In the genomic region with DNA sequence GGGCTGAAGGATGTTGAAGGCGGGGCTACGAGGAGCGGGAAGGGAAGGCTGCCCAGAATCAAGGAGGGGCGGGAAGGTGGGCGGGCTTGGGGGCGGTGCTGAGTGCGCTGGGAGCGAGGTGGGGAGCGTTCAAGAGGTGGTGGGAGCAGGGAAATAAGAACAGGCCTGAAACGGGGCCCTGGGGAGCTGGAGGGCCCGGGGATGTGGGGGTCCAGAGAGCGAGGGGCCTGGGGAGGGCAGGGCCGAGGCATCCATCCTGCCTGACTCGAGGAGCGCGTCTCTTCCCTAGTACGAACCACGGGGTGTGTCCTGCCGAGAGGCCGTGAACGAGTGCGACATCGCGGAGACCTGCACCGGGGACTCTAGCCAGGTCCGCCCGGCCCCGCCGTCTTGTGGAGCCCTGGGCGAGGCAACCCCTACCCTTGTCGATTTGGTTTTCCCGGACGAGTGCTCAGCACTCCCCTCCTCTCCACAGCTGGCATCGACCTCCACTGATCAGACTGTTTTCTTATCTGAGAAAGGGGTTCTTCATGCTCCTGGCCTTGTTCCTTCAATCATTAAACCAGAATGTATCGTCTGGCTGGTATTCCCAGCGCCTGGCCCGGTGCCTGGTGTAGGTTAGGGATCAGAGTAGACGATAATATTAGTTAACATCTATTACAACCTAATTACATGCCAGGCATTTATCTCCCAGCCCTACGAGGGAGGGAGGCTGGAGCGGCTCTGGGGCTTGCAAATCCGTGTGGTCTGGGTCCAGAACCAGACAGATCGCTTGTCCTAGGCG, we compare ENCODE assay signal across 8 cellular contexts. TPM values are rescaled to one million over a fixed set of nuclear protein-coding genes. Genes with fewer than 3 reads are reported as not detected.
DNase-seq lines count a peak whose midpoint lies in the region; ATAC-seq, FAIRE-seq and TF ChIP-seq lines count a peak whose summit lies in the region.

No MANE protein-coding gene starts in this region.

- intact Hi-C loops in A673 (cut with micrococcal nuclease; ENCODE audit: unreplicated experiment): loop anchor here (5.0 to 10.0 kb wide), 3 partner anchors 246 to 356 kb away; partner anchors contain the start of gene PLCD3
- intact Hi-C loops in lower lobe of right lung (cut with DNase I): loop anchor here (5.0 kb wide), 1 partner anchor 91 kb away; no protein-coding TSS in a partner anchor
- intact Hi-C loops in transverse colon (cut with DNase I; ENCODE audit: low total_unique reads): loop anchor here (10.0 kb wide), 1 partner anchor 359 kb away; the partner anchor contains the start of genes ACBD4 and PLCD3

- CTCF ChIA-PET in A673 (lab: Charles Lee): interaction anchor here (0.7 to 1.5 kb wide), 4 partner anchors 102 to 359 kb away, joined by 3 to 6 read pairs (median 4); partner anchors contain the start of gene ACBD4

- in situ Hi-C loops in transverse colon (cut with MboI; ENCODE audit: low pct_ligation_motif_present in 1 of 4, low pct_unique_long_range_greater_than_20kb in 1 of 4, low sequenced_read_pairs in 3 of 4): no loop called here

- H3K36me3 ChIP-seq in A673 (ENCODE audit: insufficient read depth, low read length, poor library complexity, severe bottlenecking): no peaks in the 10 kb centered on the region
- H3K36me3 ChIP-seq in bronchial epithelial cell (ENCODE audit: control insufficient read depth, insufficient read depth, low read length): no peaks in the 10 kb centered on the region
- H3K36me3 ChIP-seq in lower lobe of right lung: no peaks in the 10 kb centered on the region
- H3K36me3 ChIP-seq in transverse colon: no peaks in the 10 kb centered on the region

- H3K9me3 ChIP-seq in A673 (ENCODE audit: low read depth, low read length, poor library complexity, severe bottlenecking): no peaks in the 10 kb centered on the region
- H3K9me3 ChIP-seq in lower lobe of right lung: no peaks in the 10 kb centered on the region
- no peaks in the 10 kb centered on the region for H3K9me3 ChIP-seq in transverse colon

- 0 to 4% methylated on average over 11 to 40 of the region's 43 CpGs for WGBS in transverse colon (ENCODE audit: low coverage in 1 of 2), 2 donors

- POLR2A ChIA-PET in A673 (lab: Charles Lee; ENCODE audit: low non-redundant PET): no interaction called here

- TF ChIP-seq CTCF in A673 (conservative IDR thresholded peaks at IDR 0.05; ENCODE audit: low read depth, low read length) (no peak), bronchial epithelial cell (IDR thresholded peaks at IDR 0.05; ENCODE audit: insufficient read depth, low read length, severe bottlenecking) (no peak), lower lobe of right lung (IDR thresholded peaks at IDR 0.05) (no peak), transverse colon (IDR thresholded peaks at IDR 0.05) (no peak)

- H3K4me1 ChIP-seq in A673 (ENCODE audit: insufficient read depth, low read length, poor library complexity, severe bottlenecking) (no peaks in the 10 kb centered on the region), lower lobe of right lung (peaks cover 31% of the 10 kb centered on the region), transverse colon (peaks cover 12 to 30% (median 19%) of the 10 kb centered on the region in 4 donors)

- H3K27me3 ChIP-seq in A673 (replicated peaks; ENCODE audit: insufficient read depth, low read depth, low read length, poor library complexity): no peaks in the 10 kb centered on the region
- peaks cover 4% of the 10 kb centered on the region for H3K27me3 ChIP-seq in bronchial epithelial cell (ENCODE audit: control insufficient read depth, insufficient read depth, low read length)
- H3K27me3 ChIP-seq in lower lobe of right lung (ENCODE audit: low read depth): peaks cover 36% of the 10 kb centered on the region
- H3K27me3 ChIP-seq in transverse colon: peaks cover 17% of the 10 kb centered on the region

- no peak for TF ChIP-seq EP300 in transverse colon (IDR thresholded peaks at IDR 0.05; ENCODE audit: low read depth)

- no peak for DNase-seq in A673 (ENCODE audit: low spot score)
- DNase-seq in MV-4-11 (lab: John Stamatoyannopoulos, UW): peak; percentile 46
- no peak for DNase-seq in bronchial epithelial cell (ENCODE audit: low read depth)
- DNase-seq in lower lobe of right lung: peak; percentile 72
- no peak for DNase-seq in transverse colon
- DNase-seq in D341Med (ENCODE audit: low spot score): no peak
- DNase-seq in NCI-H1436 treated with DMSO at 0.1 percent for 48 hours (lab: John Stamatoyannopoulos, UW): no peak

- peak; percentile 10 for TF ChIP-seq POLR2A in transverse colon (IDR thresholded peaks at IDR 0.05)

- H3K4me3 ChIP-seq in A673 (ENCODE audit: low read depth, low read length, poor library complexity, severe bottlenecking): peak overlapping the region; percentile 34
- H3K4me3 ChIP-seq in bronchial epithelial cell (ENCODE audit: low read depth, low read length): peak overlapping the region; percentile 59
- H3K4me3 ChIP-seq in lower lobe of right lung: peak overlapping the region; percentile 77
- H3K4me3 ChIP-seq in transverse colon: peak overlapping the region; percentile 29 to 61 (median 46)

- ATAC-seq in GM19395 (IDR thresholded peaks at IDR 0.05; ENCODE audit: unreplicated experiment) (peak; percentile 4), lower lobe of right lung (peak; percentile 33 to 48)

- FAIRE-seq in bronchial epithelial cell (lab: Jason Lieb, UNC): no peak

- no peak overlapping the region for H3K27ac ChIP-seq in A673 (ENCODE audit: low read depth, low read length, poor library complexity, severe bottlenecking)
- H3K27ac ChIP-seq in lower lobe of right lung: no peak overlapping the region
- H3K27ac ChIP-seq in transverse colon: peak overlapping the region; percentile 58 to 85 (median 70)

- BruUV-seq in A673 (replicated peaks; lab: Mats Ljungman, UMichigan): no TSS peak

RNA-seq across cellular contexts. Expression of gene ADAM11, which starts 17.2 kb away (rescaled TPM):
- total RNA-seq in A673 (2021): 0.17 and 0.59 TPM in 2 replicates
- 0.13 and 0.53 TPM in 2 replicates for total RNA-seq in bronchial epithelial cell
- 0.41 TPM for total RNA-seq in lower lobe of right lung
- total RNA-seq in transverse colon: 1 to 10 TPM in 1 of 4 donors, under 1 TPM in 3; 0.37 to 2.0 (median 0.72) TPM

RNA-seq across cellular contexts. Expression of gene GJC1, which starts 54.1 kb away (rescaled TPM):
- total RNA-seq in A673 (2021) (31.6 and 39.0 TPM in 2 replicates), bronchial epithelial cell (0.53 and 2.4 TPM in 2 replicates), lower lobe of right lung (18.4 TPM), transverse colon (10 to 100 TPM; 12.0 to 18.7 (median 14.7) TPM)

Comparison
In these comparisons a context has a peak if more than half of its experiments do, and no peak if none do; other contexts are left out.
1. DNase-seq: peak in MV-4-11 (single experiment) and lower lobe of right lung (single experiment); none in A673 (single experiment), bronchial epithelial cell (single experiment), transverse colon (single experiment), D341Med (single experiment) and NCI-H1436 treated with DMSO at 0.1 percent for 48 hours (single experiment).
2. H3K27ac ChIP-seq: peak in transverse colon (4 of 4); none in A673 (single experiment) and lower lobe of right lung (single experiment).
3. Peak in every context shown above with its lines, with median percentiles within 50 percentile points of each other: H3K4me3 ChIP-seq.